34 cellular contexts compared by ENCODE assay signal in genomic region chr20:40603057-40603651, GRCh38.
"Had no signal": no experiment of that assay in that cellular context is flagged by ENCODE, and none has a peak within 500 bp of the region (broad histone marks: within the 10 kb centered on the region; RNA-seq: fewer than 3 reads in every experiment).

No MANE protein-coding gene starts in this region.

- H3K4me3 ChIP-seq: adrenal gland, body of pancreas, breast epithelium, cardiac muscle cell had no signal

- H3K4me1 ChIP-seq: adrenal gland, body of pancreas, breast epithelium had no signal

- FAIRE-seq: astrocyte, TTC549 had no signal

- ATAC-seq: activated CD8-positive, alpha-beta T cell treated with anti-CD3 and anti-CD28 coated beads for 36 hours; activated naive CD4-positive, alpha-beta T cell treated with anti-CD3 and anti-CD28 coated beads, Interleukin-2, amount 50 U/mL, for 72 hours; activated T-cell treated with anti-CD3 and anti-CD28 coated beads, Interleukin-2, amount 50 U/mL, for 4 hours; activated T-cell treated with anti-CD3 and anti-CD28 coated beads, Interleukin-2, amount 50 U/mL, for 72 hours; activated T-helper 17 cell treated with anti-CD3 and anti-CD28 coated beads, Interleukin-2, amount 50 U/mL, for 72 hours; body of pancreas had no signal

- H3K27me3 ChIP-seq: adrenal gland, body of pancreas, brain microvascular endothelial cell, breast epithelium, cardiac muscle cell had no signal

- H3K27ac ChIP-seq: adrenal gland, body of pancreas, brain microvascular endothelial cell, breast epithelium, cardiac muscle cell, VCaP had no signal

- H3K9me3 ChIP-seq: body of pancreas had no signal

- DNase-seq: activated B cell treated with CpG ODN at 0.5 μM for 24 hours; activated CD4-positive, alpha-beta memory T cell treated with anti-CD3 and anti-CD28 coated beads for 36 hours; activated CD4-positive, alpha-beta T cell treated with anti-CD3 and anti-CD28 coated beads for 4 hours; activated CD4-positive, alpha-beta T cell treated with anti-CD3 and anti-CD28 coated beads, Interleukin-2, amount 50 U/mL, for 1 hour; activated CD4-positive, alpha-beta T cell treated with anti-CD3 and anti-CD28 coated beads, Interleukin-2, amount 50 U/mL, for 4 hours; activated CD4-positive, CD25-positive, alpha-beta regulatory T cell treated with anti-CD3 and anti-CD28 coated beads, Interleukin-2, amount 50 U/mL, for 72 hours; activated CD8-positive, alpha-beta memory T cell treated with anti-CD3 and anti-CD28 coated beads, Interleukin-2, amount 50 U/mL, for 4 hours; activated CD8-positive, alpha-beta T cell treated with anti-CD3 and anti-CD28 coated beads for 36 hours; activated effector memory CD4-positive, alpha-beta T cell treated with anti-CD3 and anti-CD28 coated beads, Interleukin-2, amount 50 U/mL, for 16 hours; activated gamma-delta T cell treated with Interleukin-2 at 50 U/mL for 16 hours; activated naive CD4-positive, alpha-beta T cell; activated naive CD4-positive, alpha-beta T cell treated with anti-CD3 and anti-CD28 coated beads for 36 hours; activated naive CD4-positive, alpha-beta T cell treated with anti-CD3 and anti-CD28 coated beads, Interleukin-2, amount 50 U/mL, for 16 hours; activated naive CD8-positive, alpha-beta T cell treated with anti-CD3 and anti-CD28 coated beads for 36 hours; activated T-cell treated with anti-CD3 and anti-CD28 coated beads for 4 hours; activated T-cell treated with anti-CD3 and anti-CD28 coated beads, Interleukin-2, amount 50 U/mL, for 1 hour; activated T-cell treated with anti-CD3 and anti-CD28 coated beads, Interleukin-2, amount 50 U/mL, for 4 hours; activated T-cell treated with anti-CD3 and anti-CD28 coated beads, Interleukin-2, amount 50 U/mL, for 72 hours; adrenal gland; amniotic stem cell; aorta; body of pancreas; brain microvascular endothelial cell; caudate nucleus; cerebellar nuclear complex; T-helper 2 cell; T-helper 9 cell had no signal

- H3K36me3 ChIP-seq: adrenal gland, brain microvascular endothelial cell, breast epithelium, cardiac muscle cell had no signal
